21 cellular contexts compared by ENCODE assay signal in the genomic region with DNA sequence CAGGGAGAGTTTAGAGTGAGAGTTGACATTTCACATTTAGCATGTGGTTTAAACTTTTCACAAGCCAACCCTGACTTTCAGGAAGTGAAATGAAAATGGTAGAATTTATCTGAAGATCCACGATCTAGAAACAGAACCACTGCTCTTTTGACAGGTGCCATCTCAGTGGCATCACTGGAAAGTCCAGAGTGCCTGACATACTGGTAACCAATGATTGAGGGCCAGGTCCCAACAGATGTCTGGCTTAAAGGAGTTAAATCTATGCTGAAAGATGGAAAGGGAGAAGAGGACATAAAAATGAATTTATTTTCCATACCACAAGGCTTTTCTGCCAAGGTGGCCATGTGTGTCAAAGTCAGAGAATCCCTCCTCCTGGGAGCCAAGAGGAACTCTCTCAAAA. TPM values are rescaled to one million over a fixed set of nuclear protein-coding genes. Genes with fewer than 3 reads are reported as not detected.
"Had no signal": no experiment of that assay in that cellular context is flagged by ENCODE, and none has a peak within 500 bp of the region (broad histone marks: within the 10 kb centered on the region; RNA-seq: fewer than 3 reads in every experiment).

No MANE protein-coding gene starts in this region.

- H3K9me3 Mint-ChIP-seq: brain, nephron progenitor cell had no signal

- H3K4me1 Mint-ChIP-seq: brain, nephron progenitor cell had no signal

- H3K27me3 ChIP-seq: vagina had no signal

- H3K27ac ChIP-seq: epithelial cell of prostate, spleen, vagina had no signal

- H3K4me3 Mint-ChIP-seq: brain, nephron progenitor cell had no signal

- H3K4me3 ChIP-seq: lung, spleen, vagina had no signal

- H3K27ac Mint-ChIP-seq: brain, nephron progenitor cell had no signal

- H3K36me3 Mint-ChIP-seq: brain had no signal

- DNase-seq: activated effector memory CD4-positive, alpha-beta T cell treated with Interleukin-2 at 50 U/mL for 16 hours; anterior cingulate cortex; caudate nucleus; foreskin fibroblast; hippocampal formation; islet precursor cell; left colon; nephron progenitor cell; occipital lobe; posterior cingulate gyrus; SK-N-SH; spleen; stimulated activated CD4-positive, alpha-beta T cell treated with anti-CD3 and anti-CD28 coated beads, Interleukin-4, amount 100 ng/mL, for 4 hours; T1000 had no signal

- ATAC-seq: left colon had no signal

RNA-seq across cellular contexts. Expression of gene IL36G, which starts 2.7 kb away (rescaled TPM):
- total RNA-seq: dermis microvascular lymphatic vessel endothelial cell, glomerular endothelial cell, occipital lobe, renal cortical epithelial cell, spleen, vagina had no signal

RNA-seq across cellular contexts. Expression of gene IL36A, which starts 24.7 kb away (rescaled TPM):
- total RNA-seq: dermis microvascular lymphatic vessel endothelial cell, glomerular endothelial cell, left colon, lung, occipital lobe, renal cortical epithelial cell, spleen had no signal
